ENCODE assay signal across 11 cellular contexts in genomic region chr2:20916604-20917286, GRCh38.
DNase-seq lines count a peak whose midpoint lies in the region; ATAC-seq, FAIRE-seq and TF ChIP-seq lines count a peak whose summit lies in the region.
"Had no signal": no experiment of that assay in that cellular context is flagged by ENCODE, and none has a peak within 500 bp of the region (broad histone marks: within the 10 kb centered on the region; RNA-seq: fewer than 3 reads in every experiment).

No MANE protein-coding gene starts in this region.

- no peaks in the 10 kb centered on the region for H3K27me3 ChIP-seq in right atrium auricular region
- H3K27me3 ChIP-seq: BLaER1 treated with 17β-estradiol and CSF1 and Interleukin-3, amounts not matched to agents 10 nM and 100 nM had no signal

- no peaks in the 10 kb centered on the region for H3K4me1 ChIP-seq in right atrium auricular region
- H3K4me1 ChIP-seq in kidney (ENCODE audit: control insufficient read depth in 1 of 2, insufficient read depth in 1 of 2, low read depth in 1 of 2, low read length in 2 of 2) = no peaks in the 10 kb centered on the region
- H3K4me1 ChIP-seq: BLaER1 treated with 17β-estradiol and CSF1 and Interleukin-3, amounts not matched to agents 10 nM and 100 nM had no signal

- no peaks in the 10 kb centered on the region for H3K9me3 ChIP-seq in right atrium auricular region
- no peaks in the 10 kb centered on the region for H3K9me3 ChIP-seq in kidney (ENCODE audit: control insufficient read depth in 1 of 2, low read length in 2 of 2)
- H3K9me3 ChIP-seq: BLaER1 treated with 17β-estradiol and CSF1 and Interleukin-3, amounts not matched to agents 10 nM and 100 nM had no signal

- no peaks in the 10 kb centered on the region for H3K36me3 ChIP-seq in right atrium auricular region
- H3K36me3 ChIP-seq in kidney (ENCODE audit: control insufficient read depth in 1 of 2, insufficient read depth in 2 of 2, low read length in 2 of 2) = no peaks in the 10 kb centered on the region
- H3K36me3 ChIP-seq: BLaER1 treated with 17β-estradiol and CSF1 and Interleukin-3, amounts not matched to agents 10 nM and 100 nM had no signal

- H3K27me3 Mint-ChIP-seq in brain = peaks cover 28% of the 10 kb centered on the region

- ATAC-seq in Right ventricle myocardium superior (ENCODE audit: poor library complexity) (peak; percentile 66), HG03354 (IDR thresholded peaks at IDR 0.05; ENCODE audit: poor library complexity, severe bottlenecking, unreplicated experiment) (no peak), HG03025 (IDR thresholded peaks at IDR 0.05; ENCODE audit: low FRiP score, unreplicated experiment) (no peak)

- peak overlapping the region in 2 of 5 experiments; percentile 6 to 24 for H3K27ac Mint-ChIP-seq in brain
- H3K27ac Mint-ChIP-seq: T-helper 1 cell treated with Interleukin-12 subunit alpha and Interleukin-12 subunit beta and Interleukin-4 antibody, amounts not matched to agents 30 μg/mL and 1 μg/mL, for 36 hours had no signal

- H3K36me3 Mint-ChIP-seq in brain = no peaks in the 10 kb centered on the region

- H3K9me3 Mint-ChIP-seq in brain = no peaks in the 10 kb centered on the region
- H3K9me3 Mint-ChIP-seq: T-helper 1 cell treated with Interleukin-12 subunit alpha and Interleukin-12 subunit beta and Interleukin-4 antibody, amounts not matched to agents 30 μg/mL and 1 μg/mL, for 36 hours had no signal

- H3K9ac ChIP-seq in kidney (ENCODE audit: low read length in 2 of 2) = no peak overlapping the region
- H3K9ac ChIP-seq: BLaER1 treated with 17β-estradiol and CSF1 and Interleukin-3, amounts not matched to agents 10 nM and 100 nM had no signal

- DNase-seq in Right ventricle myocardium superior (no peak), right atrium auricular region (ENCODE audit: low spot score) (no peak), kidney (no peak), NCI-H748 (lab: John Stamatoyannopoulos, UW; ENCODE audit: unreplicated experiment) (no peak), occipital lobe (lab: John Stamatoyannopoulos, UW) (no peak)

- TF ChIP-seq CTCF in right atrium auricular region (IDR thresholded peaks at IDR 0.05) = peak in 1 of 2 donors; percentile 36
- peak; percentile 9 to 22 for TF ChIP-seq CTCF in brain (conservative IDR thresholded peaks at IDR 0.05)
- peak; percentile 50 for TF ChIP-seq CTCF in kidney (IDR thresholded peaks at IDR 0.05; ENCODE audit: borderline replicate concordance, extremely low read depth, insufficient read depth)

- intact Hi-C loops in Right ventricle myocardium superior (cut with DNase I) = no loop called here
- intact Hi-C loops in kidney (cut with DNase I) = no loop called here

- H3K4me1 Mint-ChIP-seq in brain = peaks cover 37% of the 10 kb centered on the region

- peak overlapping the region in 1 of 5 experiments; percentile 26 for H3K4me3 Mint-ChIP-seq in brain
- H3K4me3 Mint-ChIP-seq: T-helper 1 cell treated with Interleukin-12 subunit alpha and Interleukin-12 subunit beta and Interleukin-4 antibody, amounts not matched to agents 30 μg/mL and 1 μg/mL, for 36 hours had no signal

- FAIRE-seq in kidney (lab: Jason Lieb, UNC) = no peak

- H3K4me3 ChIP-seq in right atrium auricular region (no peak overlapping the region), kidney (ENCODE audit: low read length in 2 of 2) (no peak overlapping the region)
- H3K4me3 ChIP-seq: BLaER1 treated with 17β-estradiol and CSF1 and Interleukin-3, amounts not matched to agents 10 nM and 100 nM; coronary artery had no signal

- H3K27ac ChIP-seq in right atrium auricular region = no peak overlapping the region
- H3K27ac ChIP-seq in kidney (ENCODE audit: low read depth in 2 of 2, low read length in 2 of 2) = no peak overlapping the region
- H3K27ac ChIP-seq: BLaER1 treated with 17β-estradiol and CSF1 and Interleukin-3, amounts not matched to agents 10 nM and 100 nM; coronary artery had no signal
